Comparison of ENCODE assay signal across 3 cellular contexts in the genomic region with DNA sequence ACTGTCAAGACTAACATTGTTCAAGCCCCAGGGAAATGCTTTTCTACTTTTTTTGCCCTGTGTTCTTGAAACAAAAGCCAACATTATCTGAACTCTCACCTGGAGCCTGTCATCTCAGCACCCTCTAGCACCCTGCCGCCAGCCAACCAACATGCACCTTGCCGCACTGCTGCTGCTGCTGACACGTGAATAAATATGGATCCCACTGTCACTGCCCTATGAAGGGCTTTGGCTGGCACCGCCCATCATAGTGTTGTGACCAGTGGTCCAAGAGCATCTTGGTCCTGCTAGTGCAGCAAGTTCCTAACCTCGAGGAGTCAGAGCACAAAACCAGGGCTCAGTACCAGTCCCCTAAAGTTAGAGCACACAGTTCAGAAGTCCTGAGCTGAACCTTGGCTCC.
"Had no signal": no experiment of that assay in that cellular context is flagged by ENCODE, and none has a peak within 500 bp of the region (broad histone marks: within the 10 kb centered on the region; RNA-seq: fewer than 3 reads in every experiment).

No MANE protein-coding gene starts in this region.

- ATAC-seq: GM12878 had no signal

- H3K4me3 ChIP-seq: GM12878 had no signal

- DNase-seq: GDM1, GF-D8 had no signal
